ENCODE assay signal across 12 cellular contexts in genomic region chr6:116255246-116255800, GRCh38. TPM values are rescaled to one million over a fixed set of nuclear protein-coding genes. Genes with fewer than 3 reads are reported as not detected.
A peak's percentile ranks its signal among the peaks of the same experiment; 100 is the strongest.
DNase-seq lines count a peak whose midpoint lies in the region; ATAC-seq, FAIRE-seq and TF ChIP-seq lines count a peak whose summit lies in the region.
"Had no signal": no experiment of that assay in that cellular context is flagged by ENCODE, and none has a peak within 500 bp of the region (broad histone marks: within the 10 kb centered on the region; RNA-seq: fewer than 3 reads in every experiment).

No MANE protein-coding gene starts in this region.

- no peak for ATAC-seq in WTC11

- TF ChIP-seq CTCF in 22Rv1 (IDR thresholded peaks at IDR 0.05) (no peak), HFF-Myc (IDR thresholded peaks at IDR 0.05; ENCODE audit: low read depth, low read length, missing control alignments) (no peak), WI38 (IDR thresholded peaks at IDR 0.05; ENCODE audit: low read depth, low read length) (no peak), keratinocyte (optimal IDR thresholded peaks at IDR 0.05 in 1 of 3, IDR thresholded peaks at IDR 0.05 in 1 of 3, conservative IDR thresholded peaks at IDR 0.05 in 1 of 3; ENCODE audit: extremely low read depth in 1 of 3, insufficient read depth in 2 of 3, low read length in 3 of 3) (no peak), WTC11 (IDR thresholded peaks at IDR 0.05) (no peak), GM13977 (IDR thresholded peaks at IDR 0.05; ENCODE audit: extremely low read depth, insufficient read depth, missing control alignments) (no peak)

- peaks cover 4% of the 10 kb centered on the region for H3K9me1 ChIP-seq in keratinocyte (ENCODE audit: control insufficient read depth, extremely low read depth, insufficient read depth, low read length)

- peak overlapping the region; percentile 87 for H3K4me2 ChIP-seq in keratinocyte (ENCODE audit: control insufficient read depth, extremely low read depth, insufficient read depth, low read depth, low read length)

- H3K79me2 ChIP-seq in keratinocyte (ENCODE audit: control insufficient read depth, insufficient read depth, low read length): peaks cover 36% of the 10 kb centered on the region

- peak overlapping the region; percentile 85 for H3K9ac ChIP-seq in keratinocyte (ENCODE audit: control insufficient read depth, extremely low read depth, insufficient read depth, low read length)

- H3K9me3 ChIP-seq in keratinocyte (ENCODE audit: control insufficient read depth, low read depth, low read length): no peaks in the 10 kb centered on the region

- H4K20me1 ChIP-seq in keratinocyte (ENCODE audit: control insufficient read depth, extremely low read depth, insufficient read depth, low read length): peaks cover 3% of the 10 kb centered on the region

- no peak for FAIRE-seq in keratinocyte (lab: Jason Lieb, UNC)
- FAIRE-seq: HTR-8/SVneo had no signal

- peaks cover 22% of the 10 kb centered on the region; the same call in 1 of the 2 replicates for H3K4me1 Mint-ChIP-seq in WTC11

- no peak overlapping the region for H3K27ac Mint-ChIP-seq in WTC11

- in situ Hi-C loops in GM13977 (cut with MboI; ENCODE audit: low pct_unique_long_range_greater_than_20kb, low sequenced_read_pairs, unreplicated experiment): no loop called here

- no peaks in the 10 kb centered on the region for H3K27me3 Mint-ChIP-seq in WTC11 (ENCODE audit: low read depth)

- peaks cover 33% of the 10 kb centered on the region for H3K4me1 ChIP-seq in keratinocyte (ENCODE audit: control insufficient read depth, extremely low read depth, insufficient read depth, low read length)

- dilution Hi-C loops in keratinocyte (cut with MboI; ENCODE audit: extremely low pct_ligation_motif_present, low sequenced_read_pairs): no loop called here

- no peaks in the 10 kb centered on the region for H3K9me3 Mint-ChIP-seq in WTC11

- H3K27ac ChIP-seq in 22Rv1: peak overlapping the region; percentile 84
- H3K27ac ChIP-seq in keratinocyte (ENCODE audit: control insufficient read depth, insufficient read depth, low read length): no peak overlapping the region

- no peak overlapping the region for H3K4me3 Mint-ChIP-seq in WTC11

- no peaks in the 10 kb centered on the region for H3K27me3 ChIP-seq in keratinocyte (ENCODE audit: control insufficient read depth, extremely low read depth, insufficient read depth, low read length)

- H3K4me3 ChIP-seq in HFF-Myc (replicated peaks; ENCODE audit: low read depth, low read length) (peak overlapping the region; percentile 92), WI38 (ENCODE audit: low read depth, low read length) (peak overlapping the region; percentile 75), keratinocyte (ENCODE audit: control insufficient read depth in 2 of 3, extremely low read depth in 1 of 3, insufficient read depth in 2 of 3, low read depth in 1 of 3, low read length in 3 of 3) (peak overlapping the region in 1 of 3 experiments; percentile 84)

- H3K36me3 ChIP-seq in keratinocyte (ENCODE audit: control insufficient read depth in 2 of 2, extremely low read depth in 1 of 2, insufficient read depth in 2 of 2, low read length in 2 of 2): peaks cover 0 to 17% of the 10 kb centered on the region in 2 experiments

- POLR2A ChIA-PET in WTC11 (lab: Charles Lee): interaction anchor here (0.6 kb wide), 1 partner anchor 316 kb away, joined by 3 read pairs; the partner anchor contains the start of gene RWDD1

- CTCF ChIA-PET in WTC11 (lab: Charles Lee): interaction anchor here (0.9 to 2.1 kb wide), 2 partner anchors 13 to 37 kb away, joined by 3 to 8 read pairs; no protein-coding TSS in a partner anchor

- H3K36me3 Mint-ChIP-seq in WTC11: peaks cover 3% of the 10 kb centered on the region; the same call in 1 of the 2 replicates

- no peak for DNase-seq in HFF-Myc (ENCODE audit: extremely low read depth, low read depth)
- DNase-seq in keratinocyte (ENCODE audit: low read depth, low spot score): no peak
- no peak for DNase-seq in WTC11 (ENCODE audit: low spot score)
- no peak for DNase-seq in GM13977 (ENCODE audit: low spot score)
- DNase-seq in amniotic stem cell (lab: John Stamatoyannopoulos, UW): no peak
- no peak for DNase-seq in stimulated activated naive CD4-positive, alpha-beta T cell (lab: John Stamatoyannopoulos, UW)
- DNase-seq: activated T-cell treated with anti-CD3 and anti-CD28 coated beads, Interleukin-2, amount 50 U/mL, for 48 hours; NCI-H510A treated with DMSO at 0.1 percent for 48 hours; nucleus accumbens had no signal

- H2AFZ ChIP-seq in keratinocyte (ENCODE audit: control insufficient read depth, low read length): peak overlapping the region; percentile 5

TF ChIP-seq in WTC11, 78 proteins besides CTCF, POLR2A, EP300 and RAD21 (continues in another document):
- no peak for TF ChIP-seq GRHL2 (CRISPR knock-in tag; IDR thresholded peaks at IDR 0.05; ENCODE audit: insufficient replicate concordance, severe bottlenecking)
- no peak for TF ChIP-seq NFYB (CRISPR knock-in tag; conservative IDR thresholded peaks at IDR 0.05; ENCODE audit: low read depth)
- no peak for TF ChIP-seq OVOL2 (CRISPR knock-in tag; IDR thresholded peaks at IDR 0.05; ENCODE audit: borderline replicate concordance)
- TF ChIP-seq USF1 (CRISPR knock-in tag; IDR thresholded peaks at IDR 0.05): no peak
- TF ChIP-seq ARID4B (CRISPR knock-in tag; IDR thresholded peaks at IDR 0.05; ENCODE audit: borderline replicate concordance): no peak
- no peak for TF ChIP-seq ZNF671 (CRISPR knock-in tag; IDR thresholded peaks at IDR 0.05)
- no peak for TF ChIP-seq MYBL2 (CRISPR knock-in tag; IDR thresholded peaks at IDR 0.05)

RNA-seq across cellular contexts. Expression of gene TSPYL4, which starts 1.4 kb away (rescaled TPM):
- 6.2 to 8.3 TPM (median 8.1 TPM) in 3 replicates for polyA plus RNA-seq in keratinocyte
- polyA plus RNA-seq in keratinocyte (2011; ENCODE audit: low read depth): 1.3 TPM
- 2.7 and 3.9 TPM in 2 replicates for polyA plus RNA-seq in keratinocyte (2011; cell fraction: cytosol; rRNA removed)
- 22.1 and 23.0 TPM in 2 replicates for polyA plus RNA-seq in keratinocyte (2011; cell fraction: nucleus; rRNA removed)
- polyA plus RNA-seq in keratinocyte (2012; ENCODE audit: low replicate concordance): 4.9 and 7.5 TPM in 2 replicates
- 3.6 to 9.1 TPM (median 7.6 TPM) in 3 replicates for polyA minus RNA-seq in keratinocyte
- polyA minus RNA-seq in keratinocyte (2011; cell fraction: cytosol; rRNA and poly(A)+ RNA removed): 3.5 TPM
- 4.2 and 5.7 TPM in 2 replicates for polyA minus RNA-seq in keratinocyte (2011; cell fraction: nucleus; rRNA and poly(A)+ RNA removed)
- 13.6 to 15.3 TPM (median 14.2 TPM) in 3 replicates for total RNA-seq in WTC11 (2021)

RNA-seq across cellular contexts. Expression of gene TSPYL1, which starts 24.4 kb away (rescaled TPM):
- polyA plus RNA-seq in keratinocyte: 64.5 to 97.3 TPM (median 75.6 TPM) in 3 replicates
- polyA plus RNA-seq in keratinocyte (2011; ENCODE audit: low read depth): 33.1 TPM
- polyA plus RNA-seq in keratinocyte (2011; cell fraction: cytosol; rRNA removed): 54.2 and 77.6 TPM in 2 replicates
- 85.3 and 92.0 TPM in 2 replicates for polyA plus RNA-seq in keratinocyte (2011; cell fraction: nucleus; rRNA removed)
- polyA plus RNA-seq in keratinocyte (2012; ENCODE audit: low replicate concordance): 50.3 and 82.1 TPM in 2 replicates
- 67.5 to 171 TPM (median 169 TPM) in 3 replicates for polyA minus RNA-seq in keratinocyte
- polyA minus RNA-seq in keratinocyte (2011; cell fraction: cytosol; rRNA and poly(A)+ RNA removed): 111 TPM
- 67.2 and 97.4 TPM in 2 replicates for polyA minus RNA-seq in keratinocyte (2011; cell fraction: nucleus; rRNA and poly(A)+ RNA removed)
- total RNA-seq in WTC11 (2021): 62.4 to 68.6 TPM (median 64.3 TPM) in 3 replicates
